Comparison of ENCODE assay signal across 8 cellular contexts in the genomic region with DNA sequence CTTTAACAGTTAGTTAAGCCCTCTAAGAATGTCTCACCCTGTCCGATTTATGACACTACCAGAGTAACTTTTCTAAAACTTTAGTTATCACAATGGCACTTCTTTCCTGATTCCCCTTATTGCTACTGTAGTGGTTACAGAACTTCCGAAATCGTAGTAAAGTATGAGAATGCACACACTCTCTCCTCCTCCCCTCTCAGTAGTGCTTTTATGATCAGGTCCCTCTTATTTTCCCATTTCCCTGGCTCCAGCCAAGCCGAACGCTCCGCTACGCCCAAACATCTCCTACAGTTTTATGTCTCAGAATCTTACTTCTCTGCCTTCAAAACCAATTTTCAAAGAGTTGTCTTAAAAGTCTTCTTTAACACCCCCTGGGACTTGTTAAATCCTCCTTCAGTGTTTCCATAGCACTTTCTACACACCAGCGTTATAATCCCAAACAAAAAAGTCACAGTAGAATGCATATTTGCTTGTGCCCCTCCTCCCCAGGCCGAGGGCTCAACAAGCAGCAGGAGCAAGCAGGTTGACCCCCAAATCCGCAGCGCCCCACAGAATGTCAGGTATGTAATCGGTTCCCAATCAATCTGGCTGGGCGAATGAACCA. TPM values are rescaled to one million over a fixed set of nuclear protein-coding genes. Genes with fewer than 3 reads are reported as not detected.
DNase-seq lines count a peak whose midpoint lies in the region; ATAC-seq and TF ChIP-seq lines count a peak whose summit lies in the region.

No MANE protein-coding gene starts in this region.

- peaks cover 5% of the 10 kb centered on the region for H3K4me1 ChIP-seq in cardiac muscle cell (ENCODE audit: low read depth)
- H3K4me1 ChIP-seq in gastroesophageal sphincter = peaks cover 9 to 27% (median 10%) of the 10 kb centered on the region in 3 donors
- H3K4me1 ChIP-seq in gastrocnemius medialis = peaks cover 16 to 17% of the 10 kb centered on the region in 2 donors

- in situ Hi-C loops in gastrocnemius medialis (cut with MboI; ENCODE audit: low sequenced_read_pairs in 4 of 4) = loop anchor here in 1 of 4 donors (10.0 kb wide), 1 partner anchor 132 kb away; a partner anchor contains a TSS

- H3K9me3 ChIP-seq in cardiac muscle cell (ENCODE audit: low read depth) = no peaks in the 10 kb centered on the region
- no peaks in the 10 kb centered on the region for H3K9me3 ChIP-seq in WERI-Rb-1 (ENCODE audit: severe bottlenecking)
- H3K9me3 ChIP-seq in gastroesophageal sphincter = no peaks in the 10 kb centered on the region
- no peaks in the 10 kb centered on the region for H3K9me3 ChIP-seq in gastrocnemius medialis

- H3K4me3 ChIP-seq in cardiac muscle cell (peak overlapping the region; percentile 55), WERI-Rb-1 (ENCODE audit: low read depth, low read length) (peak overlapping the region; percentile 94), gastroesophageal sphincter (peak overlapping the region; percentile 85 to 94), gastrocnemius medialis (peak overlapping the region; percentile 78 to 100 (median 88))

- intact Hi-C loops in Right ventricle myocardium superior (cut with DNase I) (no loop called here), gastrocnemius medialis (cut with DNase I; ENCODE audit: low total_unique reads) (no loop called here)

- no peak for ATAC-seq in Right ventricle myocardium superior (ENCODE audit: poor library complexity)
- peak; percentile 5 for ATAC-seq in HG03103 (IDR thresholded peaks at IDR 0.05; ENCODE audit: low read depth, unreplicated experiment)
- ATAC-seq in gastroesophageal sphincter = peak; percentile 6
- peak in 1 of 2 donors; percentile 6 for ATAC-seq in gastrocnemius medialis

- DNase-seq in cardiac muscle cell (ENCODE audit: low read depth in 1 of 2, low spot score in 1 of 2) = no peak
- DNase-seq in Right ventricle myocardium superior = no peak
- no peak for DNase-seq in WERI-Rb-1
- DNase-seq in gastrocnemius medialis = no peak
- no peak for DNase-seq in NCI-H2227 (lab: John Stamatoyannopoulos, UW; ENCODE audit: unreplicated experiment)
- no peak for DNase-seq in hippocampal formation (lab: John Stamatoyannopoulos, UW)

- H3K36me3 ChIP-seq in cardiac muscle cell = peaks cover 5% of the 10 kb centered on the region
- peaks cover 6% of the 10 kb centered on the region for H3K36me3 ChIP-seq in WERI-Rb-1
- peaks cover 0 to 15% of the 10 kb centered on the region in 2 donors for H3K36me3 ChIP-seq in gastroesophageal sphincter
- peaks cover 0 to 9% of the 10 kb centered on the region in 2 donors for H3K36me3 ChIP-seq in gastrocnemius medialis

- TF ChIP-seq EP300 in gastroesophageal sphincter (IDR thresholded peaks at IDR 0.05) = no peak

- TF ChIP-seq CTCF in cardiac muscle cell (IDR thresholded peaks at IDR 0.05; ENCODE audit: low read depth, low read length) (no peak), WERI-Rb-1 (IDR thresholded peaks at IDR 0.05; ENCODE audit: low read depth, low read length) (no peak), gastroesophageal sphincter (IDR thresholded peaks at IDR 0.05) (no peak), gastrocnemius medialis (IDR thresholded peaks at IDR 0.05 in 4 of 5, conservative IDR thresholded peaks at IDR 0.05 in 1 of 5) (no peak)

- peak overlapping the region; percentile 58 for H3K27ac ChIP-seq in cardiac muscle cell
- peak overlapping the region; percentile 79 for H3K27ac ChIP-seq in WERI-Rb-1
- H3K27ac ChIP-seq in gastroesophageal sphincter = peak overlapping the region; percentile 10 to 84 (median 77)
- H3K27ac ChIP-seq in gastrocnemius medialis = peak overlapping the region; percentile 63 to 81 (median 73)

- TF ChIP-seq POLR2A in gastroesophageal sphincter (IDR thresholded peaks at IDR 0.05) = no peak
- no peak for TF ChIP-seq POLR2A in gastrocnemius medialis (IDR thresholded peaks at IDR 0.05)

- WGBS in gastroesophageal sphincter (ENCODE audit: low coverage in 1 of 2), 2 donors = 1 to 5% methylated on average over 7 to 11 of the region's 13 CpGs

- H3K27me3 ChIP-seq in cardiac muscle cell (no peaks in the 10 kb centered on the region), WERI-Rb-1 (ENCODE audit: insufficient read depth, low read depth, severe bottlenecking) (no peaks in the 10 kb centered on the region), gastroesophageal sphincter (no peaks in the 10 kb centered on the region), gastrocnemius medialis (no peaks in the 10 kb centered on the region)

RNA-seq across cellular contexts. Expression of a gene that starts 0.7 kb away (rescaled TPM):
- 22.4 and 27.5 TPM in 2 replicates for total RNA-seq in cardiac muscle cell
- 51.8 and 53.8 TPM in 2 replicates for polyA plus RNA-seq in cardiac muscle cell
- 18.0 TPM for total RNA-seq in Right ventricle myocardium superior
- 10 to 100 TPM; 20.8 to 32.6 (median 25.6) TPM for total RNA-seq in gastroesophageal sphincter
- total RNA-seq in gastrocnemius medialis = 10 to 100 TPM; 18.4 to 51.8 (median 28.4) TPM
